In genomic region chr1:101261629-101262028, GRCh38 we compare ENCODE assay signal across 18 cellular contexts. TPM values are rescaled to one million over a fixed set of nuclear protein-coding genes. Genes with fewer than 3 reads are reported as not detected.
DNase-seq lines count a peak whose midpoint lies in the region; ATAC-seq and TF ChIP-seq lines count a peak whose summit lies in the region.
"Had no signal": no experiment of that assay in that cellular context is flagged by ENCODE, and none has a peak within 500 bp of the region (broad histone marks: within the 10 kb centered on the region; RNA-seq: fewer than 3 reads in every experiment).

No MANE protein-coding gene starts in this region.

- peak overlapping the region; percentile 50 for H3K4me3 Mint-ChIP-seq in stimulated activated naive CD8-positive, alpha-beta T cell treated with anti-CD3 and anti-CD28 coated beads, Interleukin-15, Interleukin-2, amounts not matched to agents 100 ng/mL and 50 ng/mL, for 24 hours
- H3K4me3 Mint-ChIP-seq in activated CD8-positive, alpha-beta T cell treated with anti-CD3 and anti-CD28 coated beads for 36 hours = no peak overlapping the region
- H3K4me3 Mint-ChIP-seq in nephron progenitor cell (no peak overlapping the region), CD14-positive monocyte (no peak overlapping the region)
- H3K4me3 Mint-ChIP-seq: memory B cell had no signal

- no peak for DNase-seq in stimulated activated naive CD8-positive, alpha-beta T cell treated with anti-CD3 and anti-CD28 coated beads, Interleukin-15, Interleukin-2, amounts not matched to agents 100 U/mL and 50 U/mL, for 24 hours
- DNase-seq in activated CD8-positive, alpha-beta T cell treated with anti-CD3 and anti-CD28 coated beads for 36 hours = no peak
- DNase-seq in nephron progenitor cell (no peak), CD14-positive monocyte (ENCODE audit: low spot score) (no peak), NCI-H2196 treated with DMSO at 0.1 percent for 48 hours (lab: John Stamatoyannopoulos, UW; ENCODE audit: unreplicated experiment) (no peak)
- DNase-seq: activated effector memory CD4-positive, alpha-beta T cell treated with anti-CD3 and anti-CD28 coated beads, Interleukin-2, amount 50 U/mL, for 16 hours; AML-193; hypothalamus; MM.1S; NCI-H146; NCI-H345; RPMI8226; stimulated activated CD4-positive, alpha-beta T cell treated with anti-CD3 and anti-CD28 coated beads, Interleukin-1b, Interleukin-23, amount 100 ng/mL, for 48 hours had no signal

- H3K9me3 Mint-ChIP-seq in stimulated activated naive CD8-positive, alpha-beta T cell treated with anti-CD3 and anti-CD28 coated beads, Interleukin-15, Interleukin-2, amounts not matched to agents 100 ng/mL and 50 ng/mL, for 24 hours = no peaks in the 10 kb centered on the region
- H3K9me3 Mint-ChIP-seq in activated CD8-positive, alpha-beta T cell treated with anti-CD3 and anti-CD28 coated beads for 36 hours = no peaks in the 10 kb centered on the region
- H3K9me3 Mint-ChIP-seq in nephron progenitor cell (no peaks in the 10 kb centered on the region), CD14-positive monocyte (peaks cover 0 to 2% (median 0%) of the 10 kb centered on the region in 7 donors)
- H3K9me3 Mint-ChIP-seq: memory B cell had no signal

- TF ChIP-seq CTCF in activated CD8-positive, alpha-beta T cell treated with anti-CD3 and anti-CD28 coated beads for 36 hours (IDR thresholded peaks at IDR 0.05) = no peak
- no peak for TF ChIP-seq CTCF in nephron progenitor cell (IDR thresholded peaks at IDR 0.05)
- TF ChIP-seq CTCF in CD14-positive monocyte (IDR thresholded peaks at IDR 0.05) = no peak

- POLR2A ChIA-PET in activated CD8-positive, alpha-beta T cell treated with anti-CD3 and anti-CD28 coated beads for 36 hours (lab: Charles Lee) = interaction anchor here (0.7 to 1.5 kb wide), 5 partner anchors 17 to 46 kb away, joined by 3 to 7 read pairs (median 3); no protein-coding TSS in a partner anchor

- peak overlapping the region; percentile 80 for H3K27ac Mint-ChIP-seq in stimulated activated naive CD8-positive, alpha-beta T cell treated with anti-CD3 and anti-CD28 coated beads, Interleukin-15, Interleukin-2, amounts not matched to agents 100 ng/mL and 50 ng/mL, for 24 hours
- H3K27ac Mint-ChIP-seq in activated CD8-positive, alpha-beta T cell treated with anti-CD3 and anti-CD28 coated beads for 36 hours = peak overlapping the region; percentile 30
- H3K27ac Mint-ChIP-seq in nephron progenitor cell (peak overlapping the region; percentile 61), CD14-positive monocyte (peak overlapping the region in 3 of 7 donors; percentile 18 to 75 (median 40))

- no peak for ATAC-seq in stimulated activated naive CD8-positive, alpha-beta T cell treated with anti-CD3 and anti-CD28 coated beads, Interleukin-15, Interleukin-2, amounts not matched to agents 100 U/mL and 50 U/mL, for 24 hours
- no peak for ATAC-seq in activated CD8-positive, alpha-beta T cell treated with anti-CD3 and anti-CD28 coated beads for 36 hours
- no peak for ATAC-seq in HG02970 (IDR thresholded peaks at IDR 0.05; ENCODE audit: low FRiP score, unreplicated experiment)
- ATAC-seq: sciatic nerve had no signal

- no peaks in the 10 kb centered on the region for H3K27me3 Mint-ChIP-seq in stimulated activated naive CD8-positive, alpha-beta T cell treated with anti-CD3 and anti-CD28 coated beads, Interleukin-15, Interleukin-2, amounts not matched to agents 100 ng/mL and 50 ng/mL, for 24 hours
- no peaks in the 10 kb centered on the region for H3K27me3 Mint-ChIP-seq in activated CD8-positive, alpha-beta T cell treated with anti-CD3 and anti-CD28 coated beads for 36 hours
- no peaks in the 10 kb centered on the region for H3K27me3 Mint-ChIP-seq in nephron progenitor cell (ENCODE audit: low read depth, poor library complexity)
- H3K27me3 Mint-ChIP-seq in CD14-positive monocyte (ENCODE audit: low read depth in 3 of 3) = peaks cover 0 to 2% (median 0%) of the 10 kb centered on the region in 3 donors
- H3K27me3 Mint-ChIP-seq: memory B cell had no signal

- peaks cover 84% of the 10 kb centered on the region for H3K4me1 Mint-ChIP-seq in stimulated activated naive CD8-positive, alpha-beta T cell treated with anti-CD3 and anti-CD28 coated beads, Interleukin-15, Interleukin-2, amounts not matched to agents 100 ng/mL and 50 ng/mL, for 24 hours (ENCODE audit: low read depth)
- peaks cover 75% of the 10 kb centered on the region for H3K4me1 Mint-ChIP-seq in activated CD8-positive, alpha-beta T cell treated with anti-CD3 and anti-CD28 coated beads for 36 hours (ENCODE audit: low read depth)
- H3K4me1 Mint-ChIP-seq in nephron progenitor cell (peaks cover 60% of the 10 kb centered on the region), CD14-positive monocyte (peaks cover 77% of the 10 kb centered on the region)

- CTCF ChIA-PET in activated CD8-positive, alpha-beta T cell treated with anti-CD3 and anti-CD28 coated beads for 36 hours (lab: Charles Lee) = interaction anchor here (0.6 to 1.1 kb wide), 3 partner anchors 17 to 1125 kb away, joined by 3 read pairs; no protein-coding TSS in a partner anchor

- H3K36me3 Mint-ChIP-seq in stimulated activated naive CD8-positive, alpha-beta T cell treated with anti-CD3 and anti-CD28 coated beads, Interleukin-15, Interleukin-2, amounts not matched to agents 100 ng/mL and 50 ng/mL, for 24 hours (ENCODE audit: low read depth) = no peaks in the 10 kb centered on the region
- H3K36me3 Mint-ChIP-seq in activated CD8-positive, alpha-beta T cell treated with anti-CD3 and anti-CD28 coated beads for 36 hours (ENCODE audit: low read depth) = no peaks in the 10 kb centered on the region
- H3K36me3 Mint-ChIP-seq in nephron progenitor cell (ENCODE audit: low read depth) (no peaks in the 10 kb centered on the region), CD14-positive monocyte (no peaks in the 10 kb centered on the region)
- H3K36me3 Mint-ChIP-seq: memory B cell had no signal

- intact Hi-C loops in activated CD8-positive, alpha-beta T cell treated with anti-CD3 and anti-CD28 coated beads for 36 hours (cut with micrococcal nuclease) = no loop called here
- intact Hi-C loops in CD14-positive monocyte (cut with micrococcal nuclease) = no loop called here

RNA-seq across cellular contexts. Expression of gene S1PR1, which starts 24.8 kb away (rescaled TPM):
- total RNA-seq in activated CD8-positive, alpha-beta T cell treated with anti-CD3 and anti-CD28 coated beads for 36 hours = 10 to 100 TPM; 63.9 to 66.4 TPM
- under 1 TPM; 0.43 to 0.64 TPM for polyA plus RNA-seq in CD14-positive monocyte
- total RNA-seq: G401 had no signal
